In genomic region chr22:39625554-39626537, GRCh38 we compare ENCODE assay signal across 17 cellular contexts. TPM values are rescaled to one million over a fixed set of nuclear protein-coding genes. Genes with fewer than 3 reads are reported as not detected.
"Had no signal": no experiment of that assay in that cellular context is flagged by ENCODE, and none has a peak within 500 bp of the region (broad histone marks: within the 10 kb centered on the region; RNA-seq: fewer than 3 reads in every experiment).

No MANE protein-coding gene starts in this region.

- H3K27ac ChIP-seq: body of pancreas, left lung, ovary, testis, upper lobe of right lung had no signal

- H3K4me3 ChIP-seq: body of pancreas, left lung, ovary, testis, upper lobe of right lung had no signal

- H3K36me3 ChIP-seq: left lung, ovary, upper lobe of right lung had no signal

- H3K27me3 ChIP-seq: ovary, testis had no signal

- FAIRE-seq: islet of Langerhans had no signal

- H3K9me3 ChIP-seq: body of pancreas, left lung, ovary, testis, upper lobe of right lung had no signal

- DNase-seq: activated CD4-positive, alpha-beta T cell treated with anti-CD3 and anti-CD28 coated beads, Interleukin-2, amount 50 U/mL, for 1 hour; activated CD4-positive, CD25-positive, alpha-beta regulatory T cell; activated naive CD4-positive, alpha-beta T cell treated with anti-CD3 and anti-CD28 coated beads, Interleukin-2, amount 10 ng/mL, durations not matched to agents 7 days and 5 days; body of pancreas; dermis blood vessel endothelial cell; mesenchymal stem cell; ovary; stimulated activated CD4-positive, alpha-beta T cell treated with anti-CD3 and anti-CD28 coated beads, Interleukin-12 subunit alpha, Interleukin-12 subunit beta, amount 100 ng/mL, for 4 hours; stimulated activated CD4-positive, alpha-beta T cell treated with anti-CD3 and anti-CD28 coated beads, Interleukin-4, amount 100 ng/mL, for 1 hour; stimulated activated CD8-positive, alpha-beta memory T cell treated with anti-CD3 and anti-CD28 coated beads, Interleukin-4, amount 100 ng/mL, for 48 hours; T-cell; T1000; testis; upper lobe of right lung had no signal

- H3K4me1 ChIP-seq: body of pancreas, left lung, upper lobe of right lung had no signal

- ATAC-seq: body of pancreas, left lung, T-cell, upper lobe of right lung had no signal

RNA-seq across cellular contexts. Expression of gene CACNA1I, which starts 55.3 kb away (rescaled TPM):
- total RNA-seq: dermis blood vessel endothelial cell, glomerular endothelial cell had no signal
